Comparison of ENCODE assay signal across 1 cellular context in the genomic region with DNA sequence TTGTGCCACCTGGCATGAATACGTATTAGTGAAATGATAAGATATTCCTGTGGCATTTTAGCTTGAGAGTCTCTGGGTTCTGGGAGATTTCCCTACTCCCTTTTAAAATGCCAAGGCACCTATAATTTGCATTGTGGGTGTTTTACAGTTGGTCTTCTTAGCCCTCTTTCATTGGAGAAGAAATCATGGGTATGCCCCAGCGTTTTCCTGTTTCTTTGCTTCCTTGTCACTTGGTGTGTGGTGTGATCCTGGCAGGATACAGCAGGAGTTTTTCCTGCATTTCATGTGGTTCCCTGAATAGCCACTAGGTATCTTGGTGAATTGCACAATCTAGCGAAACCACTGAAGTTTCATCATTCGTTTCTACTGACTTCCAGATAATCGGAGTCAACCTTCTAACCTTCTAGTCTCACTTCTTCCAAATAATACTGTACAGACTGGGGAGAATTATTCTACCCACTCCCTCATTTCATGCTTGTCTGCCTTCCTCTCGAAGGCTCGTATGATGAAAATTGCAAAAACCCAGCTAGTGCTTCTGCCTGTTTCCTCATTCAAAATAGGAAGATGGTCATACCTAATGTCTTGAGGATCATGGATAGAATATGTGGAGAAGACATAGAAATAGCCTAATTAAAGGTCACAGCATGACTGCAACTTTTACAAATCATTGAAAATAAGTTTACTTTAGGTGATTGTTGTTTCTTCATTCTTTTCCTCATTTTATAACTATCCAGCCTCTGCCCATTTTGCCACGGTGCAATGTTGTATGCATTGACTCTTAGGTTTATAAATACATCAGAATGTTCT.
TF ChIP-seq lines count a peak whose summit lies in the region.

No MANE protein-coding gene starts in this region.

TF ChIP-seq in A549, 52 proteins besides CTCF, POLR2A, EP300 and RAD21 (continued from another document):
- TF ChIP-seq BCL3 (IDR thresholded peaks at IDR 0.05) (no peak), BHLHE40 (IDR thresholded peaks at IDR 0.05; ENCODE audit: low read depth, low read length) (no peak), SMC3 (IDR thresholded peaks at IDR 0.05) (peak; percentile 23; the same call in 1 of the 3 replicates), PBX3 (IDR thresholded peaks at IDR 0.05) (0 out of 2 replicates have a peak, but pooled peaks have one; percentile 17), HDAC2 (IDR thresholded peaks at IDR 0.05) (no peak), HOXA7 (CRISPR knock-in tag; IDR thresholded peaks at IDR 0.05) (peak; percentile 91), FOSL2 (IDR thresholded peaks at IDR 0.05) (no peak), FOSL2 (CRISPR knock-in tag; IDR thresholded peaks at IDR 0.05) (0 out of 2 replicates have a peak, but pooled peaks have one; percentile 3), TP53 (CRISPR knock-in tag; IDR thresholded peaks at IDR 0.05) (no peak), HES2 (IDR thresholded peaks at IDR 0.05) (peak; percentile 67; the same call in 1 of the 2 replicates), KDM1A (IDR thresholded peaks at IDR 0.05; ENCODE audit: low read depth) (no peak), JUNB (IDR thresholded peaks at IDR 0.05) (no peak), MYC (IDR thresholded peaks at IDR 0.05; ENCODE audit: borderline replicate concordance, low read length) (no peak), RNF2 (IDR thresholded peaks at IDR 0.05; ENCODE audit: borderline replicate concordance, low read depth) (no peak), MAFK (IDR thresholded peaks at IDR 0.05; ENCODE audit: partially characterized antibody) (no peak), ZSCAN20 (CRISPR knock-in tag; IDR thresholded peaks at IDR 0.05) (no peak), FOXS1 (CRISPR knock-in tag; IDR thresholded peaks at IDR 0.05) (no peak; the same call in 1 of the 2 replicates), RFX5 (IDR thresholded peaks at IDR 0.05) (no peak), ZFP36 (IDR thresholded peaks at IDR 0.05; ENCODE audit: borderline replicate concordance, partially characterized antibody) (no peak), HOXB5 (CRISPR knock-in tag; IDR thresholded peaks at IDR 0.05) (0 out of 2 replicates have a peak, but pooled peaks have one; percentile 51), GATA3 (IDR thresholded peaks at IDR 0.05; ENCODE audit: borderline replicate concordance) (no peak; the same call in 1 of the 2 replicates), KDM5A (IDR thresholded peaks at IDR 0.05) (no peak), PHF8 (IDR thresholded peaks at IDR 0.05; ENCODE audit: borderline replicate concordance, low read depth) (no peak), ZC3H11A (IDR thresholded peaks at IDR 0.05) (no peak), CBX8 (IDR thresholded peaks at IDR 0.05) (no peak), HOXB13 (CRISPR knock-in tag; IDR thresholded peaks at IDR 0.05; ENCODE audit: low read depth) (no peak), FOSB (CRISPR knock-in tag; IDR thresholded peaks at IDR 0.05) (peak; percentile 85)
- TF ChIP-seq, protein P1, sequence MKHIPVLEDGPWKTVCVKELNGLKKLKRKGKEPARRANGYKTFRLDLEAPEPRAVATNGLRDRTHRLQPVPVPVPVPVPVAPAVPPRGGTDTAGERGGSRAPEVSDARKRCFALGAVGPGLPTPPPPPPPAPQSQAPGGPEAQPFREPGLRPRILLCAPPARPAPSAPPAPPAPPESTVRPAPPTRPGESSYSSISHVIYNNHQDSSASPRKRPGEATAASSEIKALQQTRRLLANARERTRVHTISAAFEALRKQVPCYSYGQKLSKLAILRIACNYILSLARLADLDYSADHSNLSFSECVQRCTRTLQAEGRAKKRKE (CRISPR knock-in tag; IDR thresholded peaks at IDR 0.05; ENCODE audit: low read depth) = 0 out of 2 replicates have a peak, but pooled peaks have one; percentile 43
- TF ChIP-seq, protein P2, sequence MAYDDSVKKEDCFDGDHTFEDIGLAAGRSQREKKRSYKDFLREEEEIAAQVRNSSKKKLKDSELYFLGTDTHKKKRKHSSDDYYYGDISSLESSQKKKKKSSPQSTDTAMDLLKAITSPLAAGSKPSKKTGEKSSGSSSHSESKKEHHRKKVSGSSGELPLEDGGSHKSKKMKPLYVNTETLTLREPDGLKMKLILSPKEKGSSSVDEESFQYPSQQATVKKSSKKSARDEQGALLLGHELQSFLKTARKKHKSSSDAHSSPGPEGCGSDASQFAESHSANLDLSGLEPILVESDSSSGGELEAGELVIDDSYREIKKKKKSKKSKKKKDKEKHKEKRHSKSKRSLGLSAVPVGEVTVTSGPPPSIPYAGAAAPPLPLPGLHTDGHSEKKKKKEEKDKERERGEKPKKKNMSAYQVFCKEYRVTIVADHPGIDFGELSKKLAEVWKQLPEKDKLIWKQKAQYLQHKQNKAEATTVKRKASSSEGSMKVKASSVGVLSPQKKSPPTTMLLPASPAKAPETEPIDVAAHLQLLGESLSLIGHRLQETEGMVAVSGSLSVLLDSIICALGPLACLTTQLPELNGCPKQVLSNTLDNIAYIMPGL (CRISPR knock-in tag; IDR thresholded peaks at IDR 0.05; ENCODE audit: borderline replicate concordance) = 0 out of 2 replicates have a peak, but pooled peaks have one; percentile 64
- TF ChIP-seq, protein P3, sequence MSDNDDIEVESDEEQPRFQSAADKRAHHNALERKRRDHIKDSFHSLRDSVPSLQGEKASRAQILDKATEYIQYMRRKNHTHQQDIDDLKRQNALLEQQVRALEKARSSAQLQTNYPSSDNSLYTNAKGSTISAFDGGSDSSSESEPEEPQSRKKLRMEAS (IDR thresholded peaks at IDR 0.05) = peak; percentile 60; the same call in 1 of the 2 replicates
